1 cellular context compared by ENCODE assay signal in the genomic region with DNA sequence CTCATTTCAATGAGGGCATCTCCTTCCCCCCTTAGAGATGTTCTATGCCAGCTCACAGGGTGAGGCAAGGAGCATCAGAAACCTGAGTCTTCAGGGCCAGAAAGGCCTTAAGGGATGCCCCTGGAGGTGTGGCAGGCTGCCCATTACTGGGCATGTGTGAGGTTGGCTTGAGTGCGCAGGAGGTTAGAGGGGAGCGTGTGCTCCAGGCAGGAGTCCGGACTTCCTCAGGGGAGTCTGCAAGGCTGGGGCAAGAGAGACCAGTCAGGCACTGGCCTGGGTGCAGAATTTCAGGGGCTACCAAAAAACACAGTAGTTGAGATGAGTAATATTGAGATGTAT.
TF ChIP-seq lines count a peak whose summit lies in the region.

No MANE protein-coding gene starts in this region.

TF ChIP-seq in H1, 55 proteins besides CTCF, POLR2A, EP300 and RAD21:
- TF ChIP-seq GABPA (IDR thresholded peaks at IDR 0.05; ENCODE audit: borderline replicate concordance, insufficient read depth, low read length) = no peak
- no peak for TF ChIP-seq BACH1 (IDR thresholded peaks at IDR 0.05; ENCODE audit: low read length)
- TF ChIP-seq POLR2AphosphoS5 (IDR thresholded peaks at IDR 0.05; ENCODE audit: low read depth, low read length) = no peak
- TF ChIP-seq PHF8 (conservative IDR thresholded peaks at IDR 0.05; ENCODE audit: low read depth, low read length) = no peak
- no peak for TF ChIP-seq CHD1 (IDR thresholded peaks at IDR 0.05; ENCODE audit: low read depth, low read length)
- no peak for TF ChIP-seq RXRA (IDR thresholded peaks at IDR 0.05; ENCODE audit: insufficient read depth, low read depth, low read length)
- TF ChIP-seq SRF (IDR thresholded peaks at IDR 0.05; ENCODE audit: low read depth, low read length) = no peak
- no peak for TF ChIP-seq JUND (IDR thresholded peaks at IDR 0.05; ENCODE audit: low read length)
- no peak for TF ChIP-seq SP1 (IDR thresholded peaks at IDR 0.05; ENCODE audit: low read depth, low read length)
- TF ChIP-seq TAF7 (optimal IDR thresholded peaks at IDR 0.05; ENCODE audit: borderline replicate concordance, low read depth, low read length) = no peak
- no peak for TF ChIP-seq NRF1 (IDR thresholded peaks at IDR 0.05; ENCODE audit: low read depth, low read length)
